29 cellular contexts compared by ENCODE assay signal in genomic region chr20:6483727-6484126, GRCh38.
"Had no signal": no experiment of that assay in that cellular context is flagged by ENCODE, and none has a peak within 500 bp of the region (broad histone marks: within the 10 kb centered on the region; RNA-seq: fewer than 3 reads in every experiment).

No MANE protein-coding gene starts in this region.

- H3K4me1 Mint-ChIP-seq: immature natural killer cell; naive thymus-derived CD8-positive, alpha-beta T cell; stimulated activated memory B cell treated with anti-CD40 and anti-IgM and Interleukin-4, amounts not matched to agents 10 μg/mL and 1 μg/mL and 100 μg/mL, for 72 hours; stimulated activated naive CD8-positive, alpha-beta T cell treated with anti-CD3 and anti-CD28 coated beads, Interleukin-15, amount 100 ng/mL, for 72 hours had no signal

- H3K9me3 Mint-ChIP-seq: neural crest cell; stimulated activated naive CD8-positive, alpha-beta T cell treated with anti-CD3 and anti-CD28 coated beads, Interleukin-15, amount 100 ng/mL, for 72 hours had no signal

- H3K27ac Mint-ChIP-seq: immature natural killer cell; naive thymus-derived CD8-positive, alpha-beta T cell; nephron; stimulated activated memory B cell treated with anti-CD40 and anti-IgM and Interleukin-4, amounts not matched to agents 10 μg/mL and 1 μg/mL and 100 μg/mL, for 72 hours; stimulated activated naive CD8-positive, alpha-beta T cell treated with anti-CD3 and anti-CD28 coated beads, Interleukin-15, amount 100 ng/mL, for 72 hours; type B pancreatic cell had no signal

- H3K27me3 ChIP-seq: left lung, pancreas, spleen, tibial nerve, uterus had no signal

- H3K4me3 ChIP-seq: left lung, lower lobe of right lung, pancreas, prostate gland, skin epidermis, spleen, tibial nerve, uterus had no signal

- H3K9me3 ChIP-seq: left lung, lower lobe of right lung, pancreas, prostate gland, spleen, tibial nerve, uterus had no signal

- H3K27me3 Mint-ChIP-seq: stimulated activated memory B cell treated with anti-CD40 and anti-IgM and Interleukin-4, amounts not matched to agents 10 μg/mL and 1 μg/mL and 100 μg/mL, for 72 hours; stimulated activated naive CD8-positive, alpha-beta T cell treated with anti-CD3 and anti-CD28 coated beads, Interleukin-15, amount 100 ng/mL, for 72 hours had no signal

- DNase-seq: hippocampal formation; immature natural killer cell; kidney; left colon; left lung; lower lobe of right lung; mammary epithelial cell; mesenchymal stem cell; naive thymus-derived CD8-positive, alpha-beta T cell; nucleus accumbens; pancreas; posterior cingulate gyrus; retina; right cardiac atrium; spleen; stimulated activated CD4-positive, alpha-beta T cell treated with anti-CD3 and anti-CD28 coated beads, Interleukin-4, amount 100 ng/mL, for 4 hours; stimulated activated CD8-positive, alpha-beta memory T cell treated with anti-CD3 and anti-CD28 coated beads, Interleukin-4, amount 100 ng/mL, for 48 hours; stimulated activated naive CD4-positive, alpha-beta T cell treated with Interleukin-2 at 50 U/mL for 16 hours; stimulated activated naive CD8-positive, alpha-beta T cell treated with anti-CD3 and anti-CD28 coated beads, Interleukin-15, amount 100 ng/mL, for 72 hours; substantia nigra; uterus had no signal

- H3K27ac ChIP-seq: left lung, lower lobe of right lung, pancreas, prostate gland, skin epidermis, spleen, tibial nerve, uterus had no signal

- H3K4me3 Mint-ChIP-seq: immature natural killer cell; naive thymus-derived CD8-positive, alpha-beta T cell; nephron; neural crest cell; stimulated activated memory B cell treated with anti-CD40 and anti-IgM and Interleukin-4, amounts not matched to agents 10 μg/mL and 1 μg/mL and 100 μg/mL, for 72 hours; stimulated activated naive CD8-positive, alpha-beta T cell treated with anti-CD3 and anti-CD28 coated beads, Interleukin-15, amount 100 ng/mL, for 72 hours; type B pancreatic cell had no signal

- ATAC-seq: left colon; left lung; lower lobe of right lung; naive thymus-derived CD8-positive, alpha-beta T cell; pancreas; right cardiac atrium; sciatic nerve; stimulated activated memory B cell treated with anti-CD40 and anti-IgM and Interleukin-4, amounts not matched to agents 10 μg/mL and 1 μg/mL and 100 μg/mL, for 72 hours; stimulated activated naive CD8-positive, alpha-beta T cell treated with anti-CD3 and anti-CD28 coated beads, Interleukin-15, amount 100 ng/mL, for 72 hours had no signal

- H3K4me1 ChIP-seq: left lung, lower lobe of right lung, pancreas, prostate gland, spleen, tibial nerve, uterus had no signal

- H3K36me3 ChIP-seq: left lung, lower lobe of right lung, pancreas, prostate gland, spleen, tibial nerve, uterus had no signal

- H3K36me3 Mint-ChIP-seq: immature natural killer cell; naive thymus-derived CD8-positive, alpha-beta T cell; stimulated activated memory B cell treated with anti-CD40 and anti-IgM and Interleukin-4, amounts not matched to agents 10 μg/mL and 1 μg/mL and 100 μg/mL, for 72 hours; type B pancreatic cell had no signal
